Comparison of ENCODE assay signal across 8 cellular contexts in the genomic region with DNA sequence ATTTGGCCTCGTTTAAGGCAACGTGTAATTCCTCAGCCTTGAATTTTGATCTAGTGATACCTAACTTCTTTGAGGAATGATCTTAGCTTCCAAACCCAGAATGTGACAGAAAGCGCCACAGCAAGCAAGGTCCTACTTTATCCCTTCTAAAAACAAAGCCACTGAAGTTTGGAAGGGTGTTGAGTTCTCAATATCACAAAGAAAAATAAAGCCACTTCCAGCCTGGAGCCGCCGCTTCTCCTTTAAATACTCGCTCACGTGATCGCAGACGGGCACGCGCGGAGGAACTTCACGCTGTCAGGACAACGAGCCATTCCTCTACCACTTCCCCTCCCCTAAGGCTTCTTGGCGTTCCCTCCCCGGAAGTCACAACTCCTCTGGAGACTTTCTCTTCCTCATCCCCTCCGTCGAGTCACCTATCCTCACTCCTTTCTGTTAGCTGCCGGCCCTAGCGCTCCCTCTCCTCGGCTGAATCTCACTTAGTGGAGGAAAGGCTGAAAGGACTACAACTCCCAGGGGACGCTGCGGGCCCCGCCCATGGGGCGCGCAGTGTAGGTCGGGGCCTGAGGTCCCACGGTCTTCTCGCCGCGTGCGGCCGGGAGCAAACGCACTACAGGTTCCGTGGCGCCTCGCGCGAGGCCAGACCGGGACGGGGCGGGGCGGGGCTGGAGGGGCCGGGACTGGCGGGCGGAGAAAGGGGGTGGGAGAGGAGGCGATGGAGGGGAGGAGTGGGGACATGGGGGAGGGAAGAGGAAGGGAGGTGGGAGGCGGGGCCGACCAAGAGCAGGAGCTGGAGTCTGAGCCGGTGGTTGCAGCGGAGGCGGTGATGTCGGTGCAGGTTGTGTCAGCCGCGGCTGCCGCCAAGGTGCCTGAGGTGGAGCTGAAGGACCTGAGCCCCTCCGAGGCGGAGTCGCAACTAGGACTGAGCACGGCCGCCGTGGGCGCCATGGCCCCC. TPM values are rescaled to one million over a fixed set of nuclear protein-coding genes. Genes with fewer than 3 reads are reported as not detected.
DNase-seq lines count a peak whose midpoint lies in the region; ATAC-seq and FAIRE-seq lines count a peak whose summit lies in the region.

Gene AHCYL2 (plus strand): TSS at position 780 of the 955 bp plus-strand sequence.

- intact Hi-C loops in T-helper 2 cell treated with Interferon-gamma antibody and Interleukin-4, amounts not matched to agents 100 ng/mL and 5 ng/mL, for 36 hours (cut with micrococcal nuclease) = loop anchor here (1.0 to 10.0 kb wide), 14 partner anchors 140 to 1218 kb away; partner anchors contain the start of genes ATP6V1F, CALU, CEP41 and KLHDC10
- intact Hi-C loops in right cardiac atrium (cut with DNase I) = loop anchor here in 3 of 4 donors (5.0 to 10.0 kb wide), 3 partner anchors 50 to 73 kb away; no protein-coding TSS in a partner anchor

- ATAC-seq in HG02973 (IDR thresholded peaks at IDR 0.05; ENCODE audit: unreplicated experiment) (peak; percentile 87), right cardiac atrium (peak; percentile 100)

- no peaks in the 10 kb centered on the region for H3K4me1 ChIP-seq in right cardiac atrium (ENCODE audit: control insufficient read depth, insufficient read depth, low read length)

- DNase-seq in GM18507 (ENCODE audit: extremely low spot score, insufficient read length, low read depth) (peak; percentile 88), NCI-H1930 (lab: John Stamatoyannopoulos, UW) (peak; percentile 96 to 97), anterior cingulate cortex (lab: John Stamatoyannopoulos, UW) (peak; percentile 81 to 100 (median 98)), right cardiac atrium (peak; percentile 98 to 100 (median 99)), pulmonary artery endothelial cell (ENCODE audit: low read depth, low spot score) (peak; percentile 87), urothelium cell line (ENCODE audit: low spot score) (peak; percentile 93)

- H3K27me3 ChIP-seq in right cardiac atrium (ENCODE audit: control insufficient read depth, insufficient read depth) = no peaks in the 10 kb centered on the region

- H3K4me3 ChIP-seq in right cardiac atrium (ENCODE audit: low read length) = peak within 1 kb of the TSS; percentile 78

- FAIRE-seq in GM18507 (lab: Jason Lieb, UNC) (peak; percentile 96), urothelium cell line (lab: Jason Lieb, UNC) (no peak)

- under 1% methylated on average over 63 of the region's 63 CpGs for WGBS in right cardiac atrium

- H3K27ac ChIP-seq in right cardiac atrium (ENCODE audit: low read length) = peak within 1 kb of the TSS; percentile 99

- no peaks in the 10 kb centered on the region for H3K9me3 ChIP-seq in right cardiac atrium (ENCODE audit: control insufficient read depth, low read length)

RNA-seq across cellular contexts. Expression of gene AHCYL2, which starts in this region (rescaled TPM):
- 12.5 and 14.0 TPM in 2 replicates for total RNA-seq in T-helper 2 cell treated with Interferon-gamma antibody and Interleukin-4, amounts not matched to agents 100 ng/mL and 5 ng/mL, for 36 hours
- 1 to 10 TPM; 6.4 to 8.8 (median 7.9) TPM for total RNA-seq in right cardiac atrium
- 1.8 TPM for polyA plus RNA-seq in right cardiac atrium
- 7.7 and 13.2 TPM in 2 replicates for total RNA-seq in pulmonary artery endothelial cell

Comparison
In these comparisons a context has a peak if more than half of its experiments do, and no peak if none do; other contexts are left out.
1. Peak in every context shown above with its lines: DNase-seq, ATAC-seq, H3K4me3 ChIP-seq and H3K27ac ChIP-seq.